ENCODE assay signal across 10 cellular contexts in genomic region chr6:108655840-108656650, GRCh38.
DNase-seq lines count a peak whose midpoint lies in the region; ATAC-seq, FAIRE-seq and TF ChIP-seq lines count a peak whose summit lies in the region.
"Had no signal": no experiment of that assay in that cellular context is flagged by ENCODE, and none has a peak within 500 bp of the region (broad histone marks: within the 10 kb centered on the region; RNA-seq: fewer than 3 reads in every experiment).

No MANE protein-coding gene starts in this region.

- no peak overlapping the region for H3K27ac ChIP-seq in H9 (ENCODE audit: insufficient read length, low read depth, low read length)
- peak overlapping the region; percentile 42 for H3K27ac ChIP-seq in astrocyte (ENCODE audit: low read depth, low read length)

- DNase-seq in H9 (no peak), astrocyte (ENCODE audit: low read depth) (peak; percentile 87), left colon (no peak), smooth muscle cell of the brain vasculature (ENCODE audit: low read depth, low spot score) (peak; percentile 70), H54 (ENCODE audit: insufficient read length, low spot score) (no peak), glutamatergic neuron (no peak), GF-D8 (lab: John Stamatoyannopoulos, UW) (no peak)
- no peak for DNase-seq in naive thymus-derived CD8-positive, alpha-beta T cell
- DNase-seq: KG1 had no signal

- H4K5ac ChIP-seq in H9 (ENCODE audit: insufficient read length, low read depth, low read length): no peak overlapping the region

- peak overlapping the region; percentile 34 for H3K18ac ChIP-seq in H9 (ENCODE audit: insufficient read length, low read depth, low read length)

- no peak overlapping the region for H3T11ph ChIP-seq in H9 (ENCODE audit: low read length)

- no peak overlapping the region for H4K91ac ChIP-seq in H9 (ENCODE audit: insufficient read length, low read depth, low read length)

- ATAC-seq in left colon: peak; percentile 19
- no peak for ATAC-seq in naive thymus-derived CD8-positive, alpha-beta T cell

- H2BK12ac ChIP-seq in H9 (ENCODE audit: insufficient read length, low read depth, low read length): no peak overlapping the region

- H3K23ac ChIP-seq in H9 (ENCODE audit: insufficient read length, low read depth, low read length): no peak overlapping the region

- H2BK20ac ChIP-seq in H9 (ENCODE audit: low read depth, low read length, poor library complexity, severe bottlenecking): no peak overlapping the region

- H3K27me3 ChIP-seq in H9 (ENCODE audit: insufficient read depth, low read length): no peaks in the 10 kb centered on the region
- H3K27me3 ChIP-seq in astrocyte (ENCODE audit: insufficient read depth, low read length): no peaks in the 10 kb centered on the region

- H3K4me3 Mint-ChIP-seq in H9 (no peak overlapping the region), astrocyte (ENCODE audit: unreplicated experiment) (no peak overlapping the region), glutamatergic neuron (ENCODE audit: unreplicated experiment) (no peak overlapping the region)
- H3K4me3 Mint-ChIP-seq in naive thymus-derived CD8-positive, alpha-beta T cell: no peak overlapping the region
- H3K4me3 Mint-ChIP-seq: activated naive CD8-positive, alpha-beta T cell had no signal

- H3K79me2 ChIP-seq in H9 (ENCODE audit: insufficient read depth, low read length): peaks cover 4% of the 10 kb centered on the region; the same call in 1 of the 2 replicates
- peaks cover 82% of the 10 kb centered on the region for H3K79me2 ChIP-seq in astrocyte (ENCODE audit: insufficient read depth, low read length)

- H3K9ac ChIP-seq in H9 (ENCODE audit: extremely low read depth, insufficient read length, low read length): no peak overlapping the region
- peak overlapping the region; percentile 42 for H3K9ac ChIP-seq in astrocyte (ENCODE audit: low read length)

- no peak overlapping the region for H2BK5ac ChIP-seq in H9 (ENCODE audit: insufficient read length, low read length)

- H3K56ac ChIP-seq in H9 (ENCODE audit: insufficient read length, low read depth, low read length): no peak overlapping the region

- no peak overlapping the region for H4K8ac ChIP-seq in H9 (replicated peaks; ENCODE audit: insufficient read length, low read depth, low read length)

- no peaks in the 10 kb centered on the region for H3K9me3 Mint-ChIP-seq in H9
- no peaks in the 10 kb centered on the region for H3K9me3 Mint-ChIP-seq in astrocyte (ENCODE audit: unreplicated experiment)
- H3K9me3 Mint-ChIP-seq in naive thymus-derived CD8-positive, alpha-beta T cell: no peaks in the 10 kb centered on the region
- peaks cover 2% of the 10 kb centered on the region for H3K9me3 Mint-ChIP-seq in glutamatergic neuron (ENCODE audit: unreplicated experiment)

- FAIRE-seq in astrocyte (lab: Jason Lieb, UNC): no peak
- no peak for FAIRE-seq in H54 (lab: Jason Lieb, UNC)

- H2BK120ac ChIP-seq in H9 (ENCODE audit: low read depth, low read length, poor library complexity, severe bottlenecking): no peak overlapping the region

- H3K27me3 Mint-ChIP-seq in H9 (ENCODE audit: low read depth) (no peaks in the 10 kb centered on the region), astrocyte (ENCODE audit: low read depth, unreplicated experiment) (no peaks in the 10 kb centered on the region), glutamatergic neuron (ENCODE audit: unreplicated experiment) (no peaks in the 10 kb centered on the region)
- H3K27me3 Mint-ChIP-seq in naive thymus-derived CD8-positive, alpha-beta T cell: no peaks in the 10 kb centered on the region
- H3K27me3 Mint-ChIP-seq: activated naive CD8-positive, alpha-beta T cell had no signal

- no peak for TF ChIP-seq POLR2A in H54 (IDR thresholded peaks at IDR 0.05; ENCODE audit: low read depth, low read length)

- peaks cover 14 to 32% of the 10 kb centered on the region in 2 experiments for H3K4me1 Mint-ChIP-seq in H9
- H3K4me1 Mint-ChIP-seq in astrocyte (ENCODE audit: low read depth, unreplicated experiment): peaks cover 26% of the 10 kb centered on the region
- H3K4me1 Mint-ChIP-seq in naive thymus-derived CD8-positive, alpha-beta T cell: peaks cover 14 to 39% (median 30%) of the 10 kb centered on the region in 4 donors
- H3K4me1 Mint-ChIP-seq in glutamatergic neuron (ENCODE audit: low read depth, unreplicated experiment): peaks cover 3% of the 10 kb centered on the region

- no peak overlapping the region for H2AK5ac ChIP-seq in H9 (ENCODE audit: insufficient read length, low read length)

- H3K36me3 Mint-ChIP-seq in H9 (ENCODE audit: insufficient read depth in 1 of 3, low read depth in 3 of 3) (peaks cover 0 to 6% (median 0%) of the 10 kb centered on the region in 3 experiments; a peak in 1 of 7 replicates), astrocyte (ENCODE audit: low read depth, unreplicated experiment) (peaks cover 4% of the 10 kb centered on the region), glutamatergic neuron (ENCODE audit: unreplicated experiment) (no peaks in the 10 kb centered on the region)
- H3K36me3 Mint-ChIP-seq in naive thymus-derived CD8-positive, alpha-beta T cell: peaks cover 0 to 4% (median 0%) of the 10 kb centered on the region in 3 donors

- no peak overlapping the region for H3K4ac ChIP-seq in H9 (ENCODE audit: low read depth, low read length)

- peaks cover 2% of the 10 kb centered on the region; the same call in 1 of the 2 replicates for H3K4me1 ChIP-seq in H9 (ENCODE audit: insufficient read depth, low read length)
- H3K4me1 ChIP-seq in astrocyte (ENCODE audit: insufficient read depth, low read length): peaks cover 38% of the 10 kb centered on the region

- H3K9me3 ChIP-seq in H9 (ENCODE audit: control insufficient read depth, low read depth, low read length) (no peaks in the 10 kb centered on the region), astrocyte (ENCODE audit: insufficient read depth, low read depth, low read length) (no peaks in the 10 kb centered on the region)

- H4K20me1 ChIP-seq in H9 (ENCODE audit: control insufficient read depth, insufficient read depth, insufficient read length) (no peaks in the 10 kb centered on the region), astrocyte (ENCODE audit: insufficient read depth, low read length) (peaks cover 76% of the 10 kb centered on the region)

- H2BK15ac ChIP-seq in H9 (ENCODE audit: low read depth, low read length): no peak overlapping the region

- peaks cover 3% of the 10 kb centered on the region for H3K79me1 ChIP-seq in H9 (ENCODE audit: insufficient read depth, low read depth, low read length, poor library complexity, severe bottlenecking)

- no CpG with 5 or more reads among the region's 12 CpGs for WGBS in H9 (ENCODE audit: extremely low coverage, insufficient read length, low lambda C conversion rate)

- intact Hi-C loops in left colon (cut with DNase I, micrococcal nuclease): loop anchor here in 1 of 2 donors (10.0 kb wide), 1 partner anchor 71 kb away; no protein-coding TSS in a partner anchor

- no peak overlapping the region for H3K4me2 ChIP-seq in H9 (ENCODE audit: insufficient read depth, insufficient read length, low read length)
- peak overlapping the region; percentile 71 for H3K4me2 ChIP-seq in astrocyte (ENCODE audit: low read length)

- peak overlapping the region in 2 of 3 experiments; percentile 5 to 63; a peak in 3 of 7 replicates for H3K27ac Mint-ChIP-seq in H9
- H3K27ac Mint-ChIP-seq in astrocyte (ENCODE audit: unreplicated experiment): no peak overlapping the region
- peak overlapping the region in 1 of 10 donors; percentile 72 for H3K27ac Mint-ChIP-seq in naive thymus-derived CD8-positive, alpha-beta T cell
- no peak overlapping the region for H3K27ac Mint-ChIP-seq in glutamatergic neuron (ENCODE audit: unreplicated experiment)
- H3K27ac Mint-ChIP-seq: activated naive CD8-positive, alpha-beta T cell had no signal

- H3K23me2 ChIP-seq in H9 (ENCODE audit: insufficient read length, low read depth, low read length, poor library complexity, severe bottlenecking): no peaks in the 10 kb centered on the region

- no peak for TF ChIP-seq CTCF in H9 (conservative IDR thresholded peaks at IDR 0.05)
- no peak for TF ChIP-seq CTCF in astrocyte (IDR thresholded peaks at IDR 0.05; ENCODE audit: insufficient read depth, low read depth, low read length)
- no peak for TF ChIP-seq CTCF in glutamatergic neuron (IDR thresholded peaks at IDR 0.05; ENCODE audit: partially characterized antibody, unreplicated experiment)

- peak overlapping the region; percentile 11 for H3K4me3 ChIP-seq in astrocyte (ENCODE audit: insufficient read depth, low read depth, low read length)

- H3K14ac ChIP-seq in H9 (ENCODE audit: insufficient read depth, low read length): no peak overlapping the region

- no peak overlapping the region for H2AFZ ChIP-seq in H9 (ENCODE audit: low read length)
- no peak overlapping the region for H2AFZ ChIP-seq in astrocyte (ENCODE audit: low read depth, low read length)

- no peaks in the 10 kb centered on the region for H3K36me3 ChIP-seq in astrocyte (ENCODE audit: insufficient read depth, low read length)

- POLR2A ChIA-PET in naive thymus-derived CD8-positive, alpha-beta T cell (lab: Charles Lee): interaction anchor here (0.9 kb wide), 1 partner anchor 13 kb away, joined by 3 read pairs; no protein-coding TSS in a partner anchor

Comparison
In these comparisons a context has a peak if more than half of its experiments do, and no peak if none do; other contexts are left out.
1. DNase-seq: peak in astrocyte (single experiment) and smooth muscle cell of the brain vasculature (single experiment); none in H9 (single experiment), left colon (0 of 2), naive thymus-derived CD8-positive, alpha-beta T cell (0 of 10), H54 (single experiment), glutamatergic neuron (single experiment) and GF-D8 (single experiment).
2. H3K27ac Mint-ChIP-seq: peak in H9 (2 of 3); none in astrocyte (single experiment) and glutamatergic neuron (single experiment).